Comparison of ENCODE assay signal across 27 cellular contexts in the genomic region with DNA sequence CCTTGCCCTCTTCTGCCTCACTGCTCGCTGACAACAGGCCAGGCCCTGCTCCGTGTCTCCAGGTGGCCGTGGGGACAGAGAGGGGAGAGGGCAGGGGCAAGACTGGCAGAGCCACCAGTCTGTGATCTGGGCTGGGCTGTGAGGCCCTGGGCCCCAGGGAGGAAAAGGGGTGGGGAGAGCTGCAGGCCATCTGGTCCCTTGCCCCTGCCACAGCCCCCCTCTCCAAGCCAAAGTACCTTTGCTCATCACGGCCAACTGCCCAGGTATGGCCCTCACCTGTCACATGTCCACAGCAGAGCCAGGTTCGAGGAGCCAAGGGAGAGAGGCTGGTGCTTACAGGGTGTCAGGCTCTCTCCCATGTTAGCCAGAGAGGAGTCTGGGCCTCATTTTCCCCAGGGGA.
"Had no signal": no experiment of that assay in that cellular context is flagged by ENCODE, and none has a peak within 500 bp of the region (broad histone marks: within the 10 kb centered on the region; RNA-seq: fewer than 3 reads in every experiment).

No MANE protein-coding gene starts in this region.

- H3K4me1 ChIP-seq: adrenal gland, body of pancreas, breast epithelium had no signal

- H3K9me3 Mint-ChIP-seq: activated CD4-positive, alpha-beta memory T cell treated with anti-CD3 and anti-CD28 coated beads, Interleukin-2, amount 10 ng/mL, durations not matched to agents 7 days and 5 days; activated naive CD4-positive, alpha-beta T cell treated with anti-CD3 and anti-CD28 coated beads for 36 hours; activated T-cell treated with anti-CD3 and anti-CD28 coated beads, Interleukin-2, amount 50 U/mL, for 24 hours; activated T-helper 2 cell treated with anti-CD3 and anti-CD28 coated beads, Interferon-gamma antibody, Interleukin-2, Interleukin-4, amounts not matched to agents 10 μg/mL and 5 μg/mL and 100 μg/mL, durations not matched to agents 14 hours and 24 hours and 36 hours had no signal

- H3K27ac Mint-ChIP-seq: activated CD4-positive, alpha-beta memory T cell treated with anti-CD3 and anti-CD28 coated beads, Interleukin-2, amount 10 ng/mL, durations not matched to agents 7 days and 5 days; activated naive CD4-positive, alpha-beta T cell treated with anti-CD3 and anti-CD28 coated beads for 36 hours; activated T-cell treated with anti-CD3 and anti-CD28 coated beads, Interleukin-2, amount 50 U/mL, for 24 hours; activated T-helper 2 cell treated with anti-CD3 and anti-CD28 coated beads, Interferon-gamma antibody, Interleukin-2, Interleukin-4, amounts not matched to agents 10 μg/mL and 5 μg/mL and 100 μg/mL, durations not matched to agents 14 hours and 24 hours and 36 hours had no signal

- H3K36me3 ChIP-seq: adrenal gland, breast epithelium, MG63, SJCRH30, WERI-Rb-1 had no signal

- DNase-seq: activated CD4-positive, alpha-beta memory T cell treated with anti-CD3 and anti-CD28 coated beads, Interleukin-2, amount 10 ng/mL, durations not matched to agents 7 days and 5 days; activated CD4-positive, alpha-beta T cell treated with anti-CD3 and anti-CD28 coated beads for 1 hour; activated CD4-positive, alpha-beta T cell treated with anti-CD3 and anti-CD28 coated beads for 48 hours; activated CD4-positive, CD25-positive, alpha-beta regulatory T cell; activated gamma-delta T cell treated with Interleukin-2 at 50 U/mL for 16 hours; activated naive CD4-positive, alpha-beta T cell treated with anti-CD3 and anti-CD28 coated beads for 36 hours; activated T-cell treated with anti-CD3 and anti-CD28 coated beads, Interleukin-2, amount 50 U/mL, for 24 hours; adrenal gland; body of pancreas; Kasumi-1; MG63; NCI-H1048; NCI-H1105 treated with DMSO at 0.1 percent for 48 hours; NCI-H1436; NCI-H1694; NCI-H1930; NCI-H345; NCI-H524 treated with DMSO at 0.1 percent for 48 hours; SHP77; SJCRH30; T1000; WERI-Rb-1 had no signal

- H3K36me3 Mint-ChIP-seq: activated naive CD4-positive, alpha-beta T cell treated with anti-CD3 and anti-CD28 coated beads, Interleukin-2, amount 50 U/mL, for 72 hours had no signal

- H3K27me3 ChIP-seq: adrenal gland, body of pancreas, MG63 had no signal

- H3K4me3 ChIP-seq: adrenal gland, body of pancreas, breast epithelium, MG63, SJCRH30, SK-N-MC had no signal

- H3K27ac ChIP-seq: adrenal gland, body of pancreas, breast epithelium, SJCRH30, SK-N-MC, WERI-Rb-1 had no signal

- H3K4me3 Mint-ChIP-seq: activated CD4-positive, alpha-beta memory T cell treated with anti-CD3 and anti-CD28 coated beads, Interleukin-2, amount 10 ng/mL, durations not matched to agents 7 days and 5 days; activated naive CD4-positive, alpha-beta T cell treated with anti-CD3 and anti-CD28 coated beads for 36 hours; activated T-cell treated with anti-CD3 and anti-CD28 coated beads, Interleukin-2, amount 50 U/mL, for 24 hours had no signal

- ATAC-seq: activated naive CD4-positive, alpha-beta T cell treated with anti-CD3 and anti-CD28 coated beads, Interleukin-2, amount 50 U/mL, for 72 hours; body of pancreas; Panc1 had no signal

- H3K9me3 ChIP-seq: adrenal gland, body of pancreas, MG63 had no signal
